In the genomic region with DNA sequence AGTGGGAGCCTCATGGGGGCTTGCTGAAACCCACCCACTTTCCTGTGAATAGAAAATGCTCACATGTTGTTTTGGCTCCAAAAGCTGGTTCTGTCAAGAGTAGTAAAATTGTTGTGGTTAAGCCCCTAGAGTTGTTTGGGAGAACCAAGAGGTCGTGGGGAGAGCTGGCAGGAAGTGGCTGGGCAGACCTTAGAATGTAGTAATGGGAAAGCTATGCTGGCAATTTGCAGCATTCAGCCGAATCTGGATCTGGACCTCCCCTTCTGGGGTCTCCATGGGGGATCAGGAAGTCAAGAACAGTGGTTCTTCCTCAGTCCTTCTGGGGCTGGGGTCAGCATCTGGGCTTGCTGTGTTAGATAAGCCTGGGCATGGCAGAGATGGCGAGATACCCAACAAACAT, we compare ENCODE assay signal across 19 cellular contexts.
DNase-seq lines count a peak whose midpoint lies in the region; ATAC-seq lines count a peak whose summit lies in the region.
"Had no signal": no experiment of that assay in that cellular context is flagged by ENCODE, and none has a peak within 500 bp of the region (broad histone marks: within the 10 kb centered on the region; RNA-seq: fewer than 3 reads in every experiment).

No MANE protein-coding gene starts in this region.

- intact Hi-C loops in Right ventricle myocardium inferior (cut with DNase I), result no loop called here

- ATAC-seq in Right ventricle myocardium inferior, result no peak
- ATAC-seq: activated CD4-positive, alpha-beta T cell treated with anti-CD3 and anti-CD28 coated beads for 36 hours; esophagus mucosa had no signal

- DNase-seq in AG08396 (ENCODE audit: low spot score) (peak; percentile 54), HT1080 (ENCODE audit: low read depth) (peak; percentile 81), astrocyte of the hippocampus (ENCODE audit: low read depth, low spot score) (peak; percentile 21), islet precursor cell (peak; percentile 95), COLO829 (ENCODE audit: low spot score) (no peak), Right ventricle myocardium inferior (ENCODE audit: missing footprints) (no peak)
- DNase-seq in NK-92 treated with Interleukin-12 subunit alpha and Interleukin-12 subunit beta, amount 100 ng/mL, for 24 hours (lab: John Stamatoyannopoulos, UW), result no peak
- no peak for DNase-seq in stimulated activated CD4-positive, alpha-beta T cell treated with anti-CD3 and anti-CD28 coated beads, Interleukin-15, amount 100 ng/mL, for 24 hours
- DNase-seq: ACHN; activated CD4-positive, alpha-beta T cell treated with anti-CD3 and anti-CD28 coated beads for 36 hours; activated CD8-positive, alpha-beta memory T cell treated with anti-CD3 and anti-CD28 coated beads, Interleukin-2, amount 50 U/mL, for 4 hours; activated gamma-delta T cell treated with Interleukin-2 at 50 U/mL for 16 hours; aorta; dermis blood vessel endothelial cell; Kasumi-1; NCI-H146; NCI-H345; T-helper 9 cell had no signal

Comparison
In these comparisons a context has a peak if more than half of its experiments do, and no peak if none do; other contexts are left out.
1. DNase-seq: peak in AG08396 (single experiment), HT1080 (single experiment), astrocyte of the hippocampus (single experiment) and islet precursor cell (single experiment); none in COLO829 (single experiment), Right ventricle myocardium inferior (single experiment), NK-92 treated with Interleukin-12 subunit alpha and Interleukin-12 subunit beta, amount 100 ng/mL, for 24 hours (single experiment) and stimulated activated CD4-positive, alpha-beta T cell treated with anti-CD3 and anti-CD28 coated beads, Interleukin-15, amount 100 ng/mL, for 24 hours (single experiment).